12 cellular contexts compared by ENCODE assay signal in genomic region chr10:102579206-102579790, GRCh38.
A peak's percentile ranks its signal among the peaks of the same experiment; 100 is the strongest.
DNase-seq lines count a peak whose midpoint lies in the region; ATAC-seq and TF ChIP-seq lines count a peak whose summit lies in the region.
"Had no signal": no experiment of that assay in that cellular context is flagged by ENCODE, and none has a peak within 500 bp of the region (broad histone marks: within the 10 kb centered on the region; RNA-seq: fewer than 3 reads in every experiment).

No MANE protein-coding gene starts in this region.

- H3K79me2 ChIP-seq in fibroblast of lung (ENCODE audit: control insufficient read depth, insufficient read depth, low read length) (no peaks in the 10 kb centered on the region), neural progenitor cell (ENCODE audit: low read depth) (peaks cover 33% of the 10 kb centered on the region)

- ATAC-seq in CD8-positive, alpha-beta T cell, result no peak
- ATAC-seq in HG03025 (IDR thresholded peaks at IDR 0.05; ENCODE audit: low FRiP score, unreplicated experiment), result no peak
- ATAC-seq: stimulated activated naive CD8-positive, alpha-beta T cell treated with anti-CD3 and anti-CD28 coated beads, Interleukin-15, amount 100 ng/mL, for 72 hours had no signal

- intact Hi-C loops in CD8-positive, alpha-beta T cell (cut with DNase I, micrococcal nuclease), result no loop called here
- intact Hi-C loops in CD14-positive monocyte (cut with micrococcal nuclease), result loop anchor here in 1 of 2 donors (10.0 kb wide), 1 partner anchor 214 kb away; no protein-coding TSS in a partner anchor

- no peaks in the 10 kb centered on the region for H3K4me1 ChIP-seq in CD8-positive, alpha-beta T cell (ENCODE audit: insufficient read depth, low read length)
- H3K4me1 ChIP-seq in fibroblast of lung (ENCODE audit: control insufficient read depth, extremely low read depth, insufficient read depth, low read length) (peaks cover 7% of the 10 kb centered on the region), neural progenitor cell (peaks cover 39% of the 10 kb centered on the region)

- no peak overlapping the region for H3K4me3 ChIP-seq in CD8-positive, alpha-beta T cell (ENCODE audit: low read depth, low read length)
- peak overlapping the region in 1 of 4 experiments; percentile 27 for H3K4me3 ChIP-seq in fibroblast of lung (replicated peaks in 1 of 4; ENCODE audit: control extremely low read depth in 1 of 4, insufficient read depth in 1 of 4, low read depth in 3 of 4, low read length in 4 of 4)
- H3K4me3 ChIP-seq in neural progenitor cell, result no peak overlapping the region
- H3K4me3 ChIP-seq: right atrium auricular region had no signal

- H3K9me3 Mint-ChIP-seq in CD8-positive, alpha-beta T cell, result no peaks in the 10 kb centered on the region
- H3K9me3 Mint-ChIP-seq in neural progenitor cell (no peaks in the 10 kb centered on the region), CD14-positive monocyte (peaks cover 0 to 2% (median 0%) of the 10 kb centered on the region in 7 donors)
- H3K9me3 Mint-ChIP-seq: activated naive CD4-positive, alpha-beta T cell treated with anti-CD3 and anti-CD28 coated beads, Interleukin-2, amount 10 ng/mL, durations not matched to agents 7 days and 5 days; naive B cell; stimulated activated naive CD8-positive, alpha-beta T cell treated with anti-CD3 and anti-CD28 coated beads, Interleukin-15, amount 100 ng/mL, for 72 hours had no signal

- H3K4me3 Mint-ChIP-seq in CD8-positive, alpha-beta T cell, result no peak overlapping the region
- no peak overlapping the region for H3K4me3 Mint-ChIP-seq in neural progenitor cell
- no peak overlapping the region for H3K4me3 Mint-ChIP-seq in CD14-positive monocyte
- H3K4me3 Mint-ChIP-seq: activated naive CD4-positive, alpha-beta T cell treated with anti-CD3 and anti-CD28 coated beads, Interleukin-2, amount 10 ng/mL, durations not matched to agents 7 days and 5 days; naive B cell; stimulated activated naive CD8-positive, alpha-beta T cell treated with anti-CD3 and anti-CD28 coated beads, Interleukin-15, amount 100 ng/mL, for 72 hours had no signal

- peaks cover 2% of the 10 kb centered on the region for H3K4me1 Mint-ChIP-seq in CD8-positive, alpha-beta T cell (ENCODE audit: low read depth)
- H3K4me1 Mint-ChIP-seq in neural progenitor cell (peaks cover 50% of the 10 kb centered on the region), CD14-positive monocyte (peaks cover 28% of the 10 kb centered on the region)

- peak overlapping the region; percentile 14 for H3K27ac Mint-ChIP-seq in CD8-positive, alpha-beta T cell
- peak overlapping the region; percentile 91 for H3K27ac Mint-ChIP-seq in neural progenitor cell
- H3K27ac Mint-ChIP-seq in CD14-positive monocyte, result no peak overlapping the region
- H3K27ac Mint-ChIP-seq: activated naive CD4-positive, alpha-beta T cell treated with anti-CD3 and anti-CD28 coated beads, Interleukin-2, amount 10 ng/mL, durations not matched to agents 7 days and 5 days had no signal

- CTCF ChIA-PET in CD8-positive, alpha-beta T cell (lab: Charles Lee), result interaction anchor here (0.9 to 1.6 kb wide), 4 partner anchors 17 to 350 kb away, joined by 3 to 5 read pairs (median 3); no protein-coding TSS in a partner anchor

- H2AFZ ChIP-seq in fibroblast of lung (ENCODE audit: low read length) (no peak overlapping the region), neural progenitor cell (replicated peaks) (no peak overlapping the region)

- POLR2A ChIA-PET in CD8-positive, alpha-beta T cell (lab: Charles Lee), result no interaction called here

- peaks cover 23% of the 10 kb centered on the region for H3F3A ChIP-seq in neural progenitor cell (ENCODE audit: low read depth)

- H3K36me3 ChIP-seq in CD8-positive, alpha-beta T cell (ENCODE audit: insufficient read depth, low read length), result no peaks in the 10 kb centered on the region
- H3K36me3 ChIP-seq in fibroblast of lung (ENCODE audit: control insufficient read depth, insufficient read depth, low read length) (no peaks in the 10 kb centered on the region), neural progenitor cell (no peaks in the 10 kb centered on the region)
- H3K36me3 ChIP-seq: right atrium auricular region had no signal

- no peaks in the 10 kb centered on the region for H3K27me3 ChIP-seq in CD8-positive, alpha-beta T cell (ENCODE audit: insufficient read depth, low read length)
- H3K27me3 ChIP-seq in fibroblast of lung (ENCODE audit: control insufficient read depth, insufficient read depth, low read length) (no peaks in the 10 kb centered on the region), neural progenitor cell (no peaks in the 10 kb centered on the region)
- H3K27me3 ChIP-seq: right atrium auricular region had no signal

- H3K36me3 Mint-ChIP-seq in CD8-positive, alpha-beta T cell, result no peaks in the 10 kb centered on the region
- H3K36me3 Mint-ChIP-seq in neural progenitor cell, result no peaks in the 10 kb centered on the region
- peaks cover 2 to 7% of the 10 kb centered on the region in 2 donors for H3K36me3 Mint-ChIP-seq in CD14-positive monocyte
- H3K36me3 Mint-ChIP-seq: activated naive CD4-positive, alpha-beta T cell treated with anti-CD3 and anti-CD28 coated beads, Interleukin-2, amount 10 ng/mL, durations not matched to agents 7 days and 5 days; naive B cell had no signal

- DNase-seq in CD8-positive, alpha-beta T cell, result no peak
- DNase-seq in NCI-H2227 treated with DMSO at 0.1 percent for 48 hours (lab: John Stamatoyannopoulos, UW) (peak; percentile 13), fibroblast of lung (ENCODE audit: low read depth in 2 of 2) (peak in 1 of 2 donors; percentile 44), neural progenitor cell (ENCODE audit: low spot score) (no peak), CD14-positive monocyte (ENCODE audit: low spot score) (no peak), activated gamma-delta T cell (lab: John Stamatoyannopoulos, UW) (no peak)
- DNase-seq: activated naive CD4-positive, alpha-beta T cell treated with anti-CD3 and anti-CD28 coated beads, Interleukin-2, amount 10 ng/mL, durations not matched to agents 7 days and 5 days; naive B cell; NCI-H2081; stimulated activated naive CD8-positive, alpha-beta T cell treated with anti-CD3 and anti-CD28 coated beads, Interleukin-15, amount 100 ng/mL, for 72 hours had no signal

- H3K9ac ChIP-seq in fibroblast of lung (ENCODE audit: insufficient read depth, low read length) (no peak overlapping the region), neural progenitor cell (no peak overlapping the region)

- H3K27me3 Mint-ChIP-seq in CD8-positive, alpha-beta T cell (ENCODE audit: low read depth), result no peaks in the 10 kb centered on the region
- H3K27me3 Mint-ChIP-seq in neural progenitor cell (ENCODE audit: insufficient read depth, low read depth) (peaks cover 3% of the 10 kb centered on the region), CD14-positive monocyte (ENCODE audit: low read depth in 3 of 3) (peaks cover 0 to 2% (median 0%) of the 10 kb centered on the region in 3 donors)
- H3K27me3 Mint-ChIP-seq: activated naive CD4-positive, alpha-beta T cell treated with anti-CD3 and anti-CD28 coated beads, Interleukin-2, amount 10 ng/mL, durations not matched to agents 7 days and 5 days; naive B cell; stimulated activated naive CD8-positive, alpha-beta T cell treated with anti-CD3 and anti-CD28 coated beads, Interleukin-15, amount 100 ng/mL, for 72 hours had no signal

- no peak overlapping the region for H3K27ac ChIP-seq in CD8-positive, alpha-beta T cell (ENCODE audit: low read depth, low read length)
- H3K27ac ChIP-seq in fibroblast of lung (ENCODE audit: insufficient read depth, low read length), result no peak overlapping the region
- H3K27ac ChIP-seq in neural progenitor cell, result no peak overlapping the region
- H3K27ac ChIP-seq: right atrium auricular region had no signal

- no peaks in the 10 kb centered on the region for H3K9me3 ChIP-seq in CD8-positive, alpha-beta T cell (ENCODE audit: low read length)
- H3K9me3 ChIP-seq in fibroblast of lung (ENCODE audit: control insufficient read depth, insufficient read depth, low read depth, low read length) (no peaks in the 10 kb centered on the region), neural progenitor cell (ENCODE audit: low read depth) (no peaks in the 10 kb centered on the region)
- H3K9me3 ChIP-seq: right atrium auricular region had no signal

- TF ChIP-seq CTCF in CD8-positive, alpha-beta T cell (IDR thresholded peaks at IDR 0.05), result no peak
- TF ChIP-seq CTCF in fibroblast of lung (conservative IDR thresholded peaks at IDR 0.05 in 1 of 2, IDR thresholded peaks at IDR 0.05 in 1 of 2; ENCODE audit: low read depth in 1 of 2, low read length in 2 of 2) (no peak), neural progenitor cell (IDR thresholded peaks at IDR 0.05) (no peak), CD14-positive monocyte (IDR thresholded peaks at IDR 0.05) (no peak)

- peak overlapping the region; percentile 8 for H3K4me2 ChIP-seq in fibroblast of lung (ENCODE audit: extremely low read depth, insufficient read depth, low read length)
- no peak overlapping the region for H3K4me2 ChIP-seq in neural progenitor cell

- no peaks in the 10 kb centered on the region for H4K20me1 ChIP-seq in fibroblast of lung (ENCODE audit: control insufficient read depth, extremely low read depth, insufficient read depth, low read length)
- peaks cover 54% of the 10 kb centered on the region for H4K20me1 ChIP-seq in neural progenitor cell (ENCODE audit: low read depth)

Comparison
In these comparisons a context has a peak if more than half of its experiments do, and no peak if none do; other contexts are left out.
1. H3K27ac Mint-ChIP-seq: peak in CD8-positive, alpha-beta T cell (single experiment) and neural progenitor cell (single experiment); none in CD14-positive monocyte (0 of 7).